In the genomic region with DNA sequence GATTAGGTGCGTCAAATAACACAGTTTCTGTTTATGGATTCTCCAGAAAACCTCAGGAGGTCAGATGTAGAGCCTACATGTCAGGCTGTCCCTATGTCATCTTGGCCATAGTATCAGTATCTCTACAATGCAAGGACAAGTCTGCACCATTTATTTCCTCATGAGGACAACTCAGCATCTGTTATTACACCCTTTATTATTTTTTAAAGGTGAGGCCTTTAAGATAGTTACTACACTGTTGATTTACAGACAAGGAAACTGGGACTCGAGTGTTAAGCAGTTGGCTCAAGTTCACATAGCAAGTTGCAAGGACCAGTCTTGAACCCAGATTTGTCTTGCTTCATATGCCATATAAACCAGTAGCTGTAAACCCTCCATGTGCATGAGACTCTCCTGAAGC, we compare ENCODE assay signal across 21 cellular contexts. TPM values are rescaled to one million over a fixed set of nuclear protein-coding genes. Genes with fewer than 3 reads are reported as not detected.
DNase-seq lines count a peak whose midpoint lies in the region; ATAC-seq, FAIRE-seq and TF ChIP-seq lines count a peak whose summit lies in the region.
"Had no signal": no experiment of that assay in that cellular context is flagged by ENCODE, and none has a peak within 500 bp of the region (broad histone marks: within the 10 kb centered on the region; RNA-seq: fewer than 3 reads in every experiment).

No MANE protein-coding gene starts in this region.

- intact Hi-C loops in natural killer cell (cut with micrococcal nuclease), result no loop called here

- no peak overlapping the region for H3K27ac ChIP-seq in keratinocyte (ENCODE audit: control insufficient read depth, insufficient read depth, low read length)
- H3K27ac ChIP-seq: KMS-11, Peyer's patch had no signal

- ATAC-seq in natural killer cell (no peak), T-helper 17 cell (no peak), GM21423 (IDR thresholded peaks at IDR 0.05; ENCODE audit: unreplicated experiment) (no peak)
- no peak for ATAC-seq in natural killer cell treated with Interleukin-12 subunit alpha and Interleukin-12 subunit beta and Interleukin-15 and Interleukin-18, amount 100 ng/mL, for 72 hours
- ATAC-seq in stimulated activated naive B cell treated with anti-CD40 and anti-IgM and Interleukin-4, amounts not matched to agents 10 μg/mL and 1 μg/mL and 100 μg/mL, for 72 hours (replicated peaks), result no peak

- H3K36me3 Mint-ChIP-seq in natural killer cell (no peaks in the 10 kb centered on the region), T-helper 17 cell (ENCODE audit: low read depth) (no peaks in the 10 kb centered on the region)
- H3K36me3 Mint-ChIP-seq in natural killer cell treated with Interleukin-12 subunit alpha and Interleukin-12 subunit beta and Interleukin-15 and Interleukin-18, amount 100 ng/mL, for 72 hours, result peaks cover 6% of the 10 kb centered on the region
- H3K36me3 Mint-ChIP-seq in stimulated activated naive B cell treated with anti-CD40 and anti-IgM and Interleukin-4, amounts not matched to agents 10 μg/mL and 1 μg/mL and 100 μg/mL, for 72 hours, result peaks cover 4% of the 10 kb centered on the region in 2 donors

- H3K4me1 Mint-ChIP-seq in natural killer cell (peaks cover 0 to 8% of the 10 kb centered on the region in 2 donors), T-helper 17 cell (peaks cover 4% of the 10 kb centered on the region)
- peaks cover 0 to 11% of the 10 kb centered on the region in 2 donors for H3K4me1 Mint-ChIP-seq in natural killer cell treated with Interleukin-12 subunit alpha and Interleukin-12 subunit beta and Interleukin-15 and Interleukin-18, amount 100 ng/mL, for 72 hours (ENCODE audit: low read depth in 2 of 2)
- peaks cover 5 to 11% of the 10 kb centered on the region in 2 donors for H3K4me1 Mint-ChIP-seq in stimulated activated naive B cell treated with anti-CD40 and anti-IgM and Interleukin-4, amounts not matched to agents 10 μg/mL and 1 μg/mL and 100 μg/mL, for 72 hours

- DNase-seq in natural killer cell, result no peak
- DNase-seq in natural killer cell treated with Interleukin-12 subunit alpha and Interleukin-12 subunit beta and Interleukin-15 and Interleukin-18, amount 100 ng/mL, for 72 hours (ENCODE audit: low spot score), result no peak
- no peak for DNase-seq in T-helper 17 cell
- no peak for DNase-seq in keratinocyte (ENCODE audit: low read depth, low spot score)
- no peak for DNase-seq in stimulated activated naive B cell treated with anti-CD40 and anti-IgM and Interleukin-4, amounts not matched to agents 10 μg/mL and 1 μg/mL and 100 μg/mL, for 72 hours
- DNase-seq in SHP77 treated with DMSO at 0.1 percent for 48 hours (lab: John Stamatoyannopoulos, UW), result no peak
- DNase-seq in cortex of kidney (lab: John Stamatoyannopoulos, UW), result no peak
- DNase-seq: ACHN, DMS 273 treated with DMSO at 0.1 percent for 48 hours, HFFc6, MG63, NCI-H1930, NCI-H2171, NCI-H774, Peyer's patch, Right ventricle myocardium superior had no signal

- H3K9me1 ChIP-seq in keratinocyte (ENCODE audit: control insufficient read depth, extremely low read depth, insufficient read depth, low read length), result no peaks in the 10 kb centered on the region

- peaks cover 2% of the 10 kb centered on the region for H3K9me3 ChIP-seq in T-helper 17 cell (ENCODE audit: control insufficient read depth, low read length, poor library complexity, severe bottlenecking)
- H3K9me3 ChIP-seq in keratinocyte (ENCODE audit: control insufficient read depth, low read depth, low read length), result peaks cover 2% of the 10 kb centered on the region
- H3K9me3 ChIP-seq: MG63, Peyer's patch had no signal

- FAIRE-seq in keratinocyte (lab: Jason Lieb, UNC), result peak; percentile 52
- FAIRE-seq: H1 had no signal

- no peak overlapping the region for H3K4me2 ChIP-seq in keratinocyte (ENCODE audit: control insufficient read depth, extremely low read depth, insufficient read depth, low read depth, low read length)
- H3K4me2 ChIP-seq: KMS-11 had no signal

- H3K27me3 Mint-ChIP-seq in natural killer cell (ENCODE audit: low read depth in 2 of 2), result peaks cover 37 to 51% of the 10 kb centered on the region in 2 donors
- H3K27me3 Mint-ChIP-seq in natural killer cell treated with Interleukin-12 subunit alpha and Interleukin-12 subunit beta and Interleukin-15 and Interleukin-18, amount 100 ng/mL, for 72 hours, result peaks cover 31 to 33% of the 10 kb centered on the region in 2 donors
- peaks cover 54% of the 10 kb centered on the region for H3K27me3 Mint-ChIP-seq in T-helper 17 cell
- peaks cover 45 to 80% of the 10 kb centered on the region in 2 donors for H3K27me3 Mint-ChIP-seq in stimulated activated naive B cell treated with anti-CD40 and anti-IgM and Interleukin-4, amounts not matched to agents 10 μg/mL and 1 μg/mL and 100 μg/mL, for 72 hours

- H3K4me3 ChIP-seq in keratinocyte (ENCODE audit: control insufficient read depth in 2 of 3, extremely low read depth in 1 of 3, insufficient read depth in 2 of 3, low read depth in 1 of 3, low read length in 3 of 3), result no peak overlapping the region
- H3K4me3 ChIP-seq: MG63 had no signal

- no peaks in the 10 kb centered on the region for H4K20me1 ChIP-seq in keratinocyte (ENCODE audit: control insufficient read depth, extremely low read depth, insufficient read depth, low read length)

- H3K9me3 Mint-ChIP-seq in natural killer cell, result peaks cover 2 to 3% of the 10 kb centered on the region in 2 donors
- peaks cover 4% of the 10 kb centered on the region for H3K9me3 Mint-ChIP-seq in natural killer cell treated with Interleukin-12 subunit alpha and Interleukin-12 subunit beta and Interleukin-15 and Interleukin-18, amount 100 ng/mL, for 72 hours
- H3K9me3 Mint-ChIP-seq in stimulated activated naive B cell treated with anti-CD40 and anti-IgM and Interleukin-4, amounts not matched to agents 10 μg/mL and 1 μg/mL and 100 μg/mL, for 72 hours, result peaks cover 6 to 7% of the 10 kb centered on the region in 2 donors

- TF ChIP-seq CTCF in natural killer cell (IDR thresholded peaks at IDR 0.05), result no peak
- TF ChIP-seq CTCF in keratinocyte (optimal IDR thresholded peaks at IDR 0.05 in 1 of 3, IDR thresholded peaks at IDR 0.05 in 1 of 3, conservative IDR thresholded peaks at IDR 0.05 in 1 of 3; ENCODE audit: extremely low read depth in 1 of 3, insufficient read depth in 2 of 3, low read length in 3 of 3), result no peak

- H2AFZ ChIP-seq in keratinocyte (ENCODE audit: control insufficient read depth, low read length), result no peak overlapping the region

- H3K27ac Mint-ChIP-seq in natural killer cell (no peak overlapping the region), T-helper 17 cell (no peak overlapping the region)
- no peak overlapping the region for H3K27ac Mint-ChIP-seq in natural killer cell treated with Interleukin-12 subunit alpha and Interleukin-12 subunit beta and Interleukin-15 and Interleukin-18, amount 100 ng/mL, for 72 hours
- H3K27ac Mint-ChIP-seq in stimulated activated naive B cell treated with anti-CD40 and anti-IgM and Interleukin-4, amounts not matched to agents 10 μg/mL and 1 μg/mL and 100 μg/mL, for 72 hours, result no peak overlapping the region
- H3K27ac Mint-ChIP-seq: HFFc6 had no signal

- dilution Hi-C loops in keratinocyte (cut with MboI; ENCODE audit: extremely low pct_ligation_motif_present, low sequenced_read_pairs), result no loop called here

- no peak overlapping the region for H3K9ac ChIP-seq in keratinocyte (ENCODE audit: control insufficient read depth, extremely low read depth, insufficient read depth, low read length)
- H3K9ac ChIP-seq: KMS-11 had no signal

- H3K4me3 Mint-ChIP-seq in natural killer cell, result peak overlapping the region; percentile 53
- no peak overlapping the region for H3K4me3 Mint-ChIP-seq in natural killer cell treated with Interleukin-12 subunit alpha and Interleukin-12 subunit beta and Interleukin-15 and Interleukin-18, amount 100 ng/mL, for 72 hours
- peak overlapping the region; percentile 68 for H3K4me3 Mint-ChIP-seq in T-helper 17 cell
- H3K4me3 Mint-ChIP-seq in stimulated activated naive B cell treated with anti-CD40 and anti-IgM and Interleukin-4, amounts not matched to agents 10 μg/mL and 1 μg/mL and 100 μg/mL, for 72 hours, result no peak overlapping the region
- H3K4me3 Mint-ChIP-seq: HFFc6 had no signal

- peaks cover 5% of the 10 kb centered on the region for H3K4me1 ChIP-seq in keratinocyte (ENCODE audit: control insufficient read depth, extremely low read depth, insufficient read depth, low read length)

- H3K79me2 ChIP-seq in keratinocyte (ENCODE audit: control insufficient read depth, insufficient read depth, low read length), result no peaks in the 10 kb centered on the region

- H3K36me3 ChIP-seq in keratinocyte (ENCODE audit: control insufficient read depth in 2 of 2, extremely low read depth in 1 of 2, insufficient read depth in 2 of 2, low read length in 2 of 2), result no peaks in the 10 kb centered on the region
- H3K36me3 ChIP-seq: MG63, Peyer's patch had no signal

- peaks cover 18% of the 10 kb centered on the region for H3K27me3 ChIP-seq in keratinocyte (ENCODE audit: control insufficient read depth, extremely low read depth, insufficient read depth, low read length)
- H3K27me3 ChIP-seq: MG63 had no signal

RNA-seq across cellular contexts. Expression of gene PPA1, which starts 23.2 kb away (rescaled TPM):
- total RNA-seq in natural killer cell, result 10 to 100 TPM; 17.0 to 26.5 (median 19.2) TPM
- total RNA-seq in natural killer cell treated with Interleukin-12 subunit alpha and Interleukin-12 subunit beta and Interleukin-15 and Interleukin-18, amount 100 ng/mL, for 72 hours, result 100 to 1,000 TPM; 263 to 285 TPM
- total RNA-seq in T-helper 17 cell, result 10 to 100 TPM; 69.8 to 80.9 TPM
- 201 to 324 TPM (median 203 TPM) in 3 replicates for polyA plus RNA-seq in keratinocyte
- 92.1 TPM for polyA plus RNA-seq in keratinocyte (2011; ENCODE audit: low read depth)
- 200 and 321 TPM in 2 replicates for polyA plus RNA-seq in keratinocyte (2011; cell fraction: cytosol; rRNA removed)
- 110 and 188 TPM in 2 replicates for polyA plus RNA-seq in keratinocyte (2011; cell fraction: nucleus; rRNA removed)
- 181 and 204 TPM in 2 replicates for polyA plus RNA-seq in keratinocyte (2012; ENCODE audit: low replicate concordance)
- 24.9 to 201 TPM (median 79.6 TPM) in 3 replicates for polyA minus RNA-seq in keratinocyte
- polyA minus RNA-seq in keratinocyte (2011; cell fraction: cytosol; rRNA and poly(A)+ RNA removed), result 138 TPM
- polyA minus RNA-seq in keratinocyte (2011; cell fraction: nucleus; rRNA and poly(A)+ RNA removed), result 30.4 and 56.4 TPM in 2 replicates

RNA-seq across cellular contexts. Expression of gene NPFFR1, which starts 27.3 kb away (rescaled TPM):
- under 1 TPM in 1 of 3 donors, not detected in 2; 0.05 TPM for total RNA-seq in natural killer cell
- under 1 TPM in 1 of 2 donors, not detected in 1; 0.02 TPM for total RNA-seq in natural killer cell treated with Interleukin-12 subunit alpha and Interleukin-12 subunit beta and Interleukin-15 and Interleukin-18, amount 100 ng/mL, for 72 hours
- total RNA-seq in T-helper 17 cell, result not detected
- polyA plus RNA-seq in keratinocyte, result not detected in 3 replicates
- polyA plus RNA-seq in keratinocyte (2011; ENCODE audit: low read depth), result not detected
- polyA plus RNA-seq in keratinocyte (2011; cell fraction: cytosol; rRNA removed), result not detected in 2 replicates
- 0.01 and 0.03 TPM in 2 replicates for polyA plus RNA-seq in keratinocyte (2011; cell fraction: nucleus; rRNA removed)
- polyA plus RNA-seq in keratinocyte (2012; ENCODE audit: low replicate concordance), result 0.01 TPM in 1 of 2 replicates, not detected in the other
- not detected in 3 replicates for polyA minus RNA-seq in keratinocyte
- not detected for polyA minus RNA-seq in keratinocyte (2011; cell fraction: cytosol; rRNA and poly(A)+ RNA removed)
- 0.08 TPM in 1 of 2 replicates, not detected in the other for polyA minus RNA-seq in keratinocyte (2011; cell fraction: nucleus; rRNA and poly(A)+ RNA removed)
- total RNA-seq: Daoy, HFFc6, NCI-H460, Peyer's patch had no signal

Comparison
In these comparisons a context has a peak if more than half of its experiments do, and no peak if none do; other contexts are left out.
1. H3K4me3 Mint-ChIP-seq: peak in natural killer cell (single experiment) and T-helper 17 cell (single experiment); none in natural killer cell treated with Interleukin-12 subunit alpha and Interleukin-12 subunit beta and Interleukin-15 and Interleukin-18, amount 100 ng/mL, for 72 hours (single experiment) and stimulated activated naive B cell treated with anti-CD40 and anti-IgM and Interleukin-4, amounts not matched to agents 10 μg/mL and 1 μg/mL and 100 μg/mL, for 72 hours (0 of 2).